Comparison of ENCODE assay signal across 19 cellular contexts in the genomic region with DNA sequence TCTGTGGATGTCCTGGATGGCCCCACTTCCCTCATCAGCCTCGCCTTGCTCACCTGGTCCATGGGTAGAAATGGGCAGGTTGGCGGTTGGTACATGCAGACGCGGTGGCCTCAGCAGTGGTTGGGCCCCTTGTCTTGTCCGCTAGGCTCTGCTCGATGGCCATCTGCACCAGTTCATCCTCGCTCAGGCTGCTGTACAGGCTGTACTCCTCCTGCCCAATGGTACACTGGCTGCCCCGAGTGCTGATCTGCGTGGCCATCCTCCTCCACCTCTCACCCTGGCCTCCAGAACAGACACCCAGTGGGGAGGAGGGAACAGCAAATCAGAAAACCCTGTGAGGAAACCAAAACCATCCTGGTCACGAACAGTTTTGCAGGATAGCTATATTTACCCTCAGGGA. TPM values are rescaled to one million over a fixed set of nuclear protein-coding genes. Genes with fewer than 3 reads are reported as not detected.
A peak's percentile ranks its signal among the peaks of the same experiment; 100 is the strongest.
DNase-seq lines count a peak whose midpoint lies in the region; ATAC-seq and TF ChIP-seq lines count a peak whose summit lies in the region.
"Had no signal": no experiment of that assay in that cellular context is flagged by ENCODE, and none has a peak within 500 bp of the region (broad histone marks: within the 10 kb centered on the region; RNA-seq: fewer than 3 reads in every experiment).

No MANE protein-coding gene starts in this region.

- no peaks in the 10 kb centered on the region for H3K9me3 Mint-ChIP-seq in activated naive CD8-positive, alpha-beta T cell treated with anti-CD3 and anti-CD28 coated beads, Interleukin-2, amount 10 ng/mL, durations not matched to agents 7 days and 5 days
- peaks cover 6% of the 10 kb centered on the region for H3K9me3 Mint-ChIP-seq in natural killer cell treated with Interleukin-12 subunit alpha and Interleukin-12 subunit beta and Interleukin-15 and Interleukin-18, amount 100 ng/mL, for 72 hours
- H3K9me3 Mint-ChIP-seq: H9 had no signal

- peak overlapping the region; percentile 41; the same call in 1 of the 3 replicates for H2BK15ac ChIP-seq in IMR-90 (ENCODE audit: low read depth, low read length)

- H3K4ac ChIP-seq in IMR-90 (ENCODE audit: low read depth, low read length): peak overlapping the region; percentile 11; the same call in 1 of the 2 replicates

- peak overlapping the region; percentile 54 for H3K27ac Mint-ChIP-seq in activated naive CD8-positive, alpha-beta T cell treated with anti-CD3 and anti-CD28 coated beads, Interleukin-2, amount 10 ng/mL, durations not matched to agents 7 days and 5 days
- peak overlapping the region; percentile 96 for H3K27ac Mint-ChIP-seq in natural killer cell treated with Interleukin-12 subunit alpha and Interleukin-12 subunit beta and Interleukin-15 and Interleukin-18, amount 100 ng/mL, for 72 hours
- H3K27ac Mint-ChIP-seq: H9 had no signal

- H2BK5ac ChIP-seq in IMR-90 (ENCODE audit: low read depth, low read length, poor library complexity, severe bottlenecking): no peak overlapping the region

- no peak for TF ChIP-seq CTCF in IMR-90 (conservative IDR thresholded peaks at IDR 0.05; ENCODE audit: low read depth, low read length)

- TF ChIP-seq RAD21 in IMR-90 (IDR thresholded peaks at IDR 0.05; ENCODE audit: low read length): no peak

- peaks cover 100% of the 10 kb centered on the region for H3K4me1 ChIP-seq in BLaER1
- peaks cover 27% of the 10 kb centered on the region for H3K4me1 ChIP-seq in IMR-90 (ENCODE audit: control insufficient read depth, insufficient read depth, low read length)

- H3K18ac ChIP-seq in IMR-90 (ENCODE audit: low read depth, low read length): no peak overlapping the region

- in situ Hi-C loops in IMR-90 (cut with MboI; ENCODE audit: low sequenced_read_pairs): no loop called here

- no peak overlapping the region for H3K4me3 Mint-ChIP-seq in activated naive CD8-positive, alpha-beta T cell treated with anti-CD3 and anti-CD28 coated beads, Interleukin-2, amount 10 ng/mL, durations not matched to agents 7 days and 5 days
- H3K4me3 Mint-ChIP-seq in natural killer cell treated with Interleukin-12 subunit alpha and Interleukin-12 subunit beta and Interleukin-15 and Interleukin-18, amount 100 ng/mL, for 72 hours: peak overlapping the region; percentile 61
- H3K4me3 Mint-ChIP-seq: H9 had no signal

- POLR2A ChIA-PET in IMR-90 (lab: Charles Lee; ENCODE audit: unreplicated experiment): no interaction called here
- POLR2A ChIA-PET in activated naive CD8-positive, alpha-beta T cell treated with anti-CD3 and anti-CD28 coated beads, Interleukin-2, amount 10 ng/mL, durations not matched to agents 7 days and 5 days (lab: Charles Lee): interaction anchor here (2.7 to 9.9 kb wide), 2 partner anchors 8 to 9 kb away, joined by 9 to 190 read pairs; a partner anchor contains a TSS

- H2AK9ac ChIP-seq in IMR-90 (replicated peaks; ENCODE audit: low read depth, low read length, poor library complexity): no peak overlapping the region

- H3K27ac ChIP-seq in BLaER1: peak overlapping the region; percentile 88
- H3K27ac ChIP-seq in IMR-90 (ENCODE audit: insufficient read depth, low read length): no peak overlapping the region
- H3K27ac ChIP-seq: body of pancreas, PC-9 had no signal

- no peak for ATAC-seq in IMR-90 (ENCODE audit: low read depth)
- ATAC-seq in activated naive CD8-positive, alpha-beta T cell treated with anti-CD3 and anti-CD28 coated beads, Interleukin-2, amount 10 ng/mL, durations not matched to agents 7 days and 5 days (ENCODE audit: low read depth): no peak
- ATAC-seq in natural killer cell treated with Interleukin-12 subunit alpha and Interleukin-12 subunit beta and Interleukin-15 and Interleukin-18, amount 100 ng/mL, for 72 hours: no peak
- no peak for ATAC-seq in HG02938 (IDR thresholded peaks at IDR 0.05; ENCODE audit: unreplicated experiment)
- no peak for ATAC-seq in GM21447 (IDR thresholded peaks at IDR 0.05; ENCODE audit: unreplicated experiment)
- ATAC-seq in GM18909 (IDR thresholded peaks at IDR 0.05; ENCODE audit: poor library complexity, unreplicated experiment): no peak
- ATAC-seq: body of pancreas, SK-N-SH treated with all-trans-retinoic acid at 6 μM for 48 hours had no signal

- H3K4me2 ChIP-seq in BLaER1: peak overlapping the region; percentile 91
- H3K4me2 ChIP-seq in IMR-90 (ENCODE audit: low read depth, low read length): no peak overlapping the region
- H3K4me2 ChIP-seq: PC-9 had no signal

- H4K8ac ChIP-seq in IMR-90 (ENCODE audit: low read depth in 2 of 2, low read length in 2 of 2): no peak overlapping the region

- 98% methylated on average over 6 of the region's 10 CpGs; no CpG with 5 or more reads in 1 of the 2 experiments for WGBS in IMR-90 (ENCODE audit: extremely low coverage in 2 of 2, insufficient read length in 1 of 2), 2 experiments

- no peaks in the 10 kb centered on the region for H3K9me3 ChIP-seq in BLaER1
- H3K9me3 ChIP-seq in IMR-90 (ENCODE audit: control insufficient read depth, insufficient read depth, low read length): no peaks in the 10 kb centered on the region
- H3K9me3 ChIP-seq: body of pancreas, tibial nerve had no signal

- peaks cover 16% of the 10 kb centered on the region for H3K36me3 Mint-ChIP-seq in activated naive CD8-positive, alpha-beta T cell treated with anti-CD3 and anti-CD28 coated beads, Interleukin-2, amount 10 ng/mL, durations not matched to agents 7 days and 5 days
- peaks cover 5% of the 10 kb centered on the region for H3K36me3 Mint-ChIP-seq in natural killer cell treated with Interleukin-12 subunit alpha and Interleukin-12 subunit beta and Interleukin-15 and Interleukin-18, amount 100 ng/mL, for 72 hours

- H3K4me1 Mint-ChIP-seq in activated naive CD8-positive, alpha-beta T cell treated with anti-CD3 and anti-CD28 coated beads, Interleukin-2, amount 10 ng/mL, durations not matched to agents 7 days and 5 days: peaks cover 59% of the 10 kb centered on the region
- H3K4me1 Mint-ChIP-seq in natural killer cell treated with Interleukin-12 subunit alpha and Interleukin-12 subunit beta and Interleukin-15 and Interleukin-18, amount 100 ng/mL, for 72 hours (ENCODE audit: low read depth in 2 of 2): peaks cover 56 to 74% of the 10 kb centered on the region in 2 donors

- no peak overlapping the region for H4K91ac ChIP-seq in IMR-90 (ENCODE audit: insufficient read depth, low read depth, low read length)

- intact Hi-C loops in IMR-90 (cut with micrococcal nuclease): no loop called here

- H3K4me3 ChIP-seq in BLaER1 (no peak overlapping the region), IMR-90 (ENCODE audit: insufficient read depth, low read depth, low read length) (no peak overlapping the region)
- H3K4me3 ChIP-seq: body of pancreas, PC-9, tibial nerve had no signal

- dilution Hi-C loops in IMR-90 (cut with HindIII; ENCODE audit: low sequenced_read_pairs, unreplicated experiment): no loop called here

- no peaks in the 10 kb centered on the region for H3K27me3 Mint-ChIP-seq in activated naive CD8-positive, alpha-beta T cell treated with anti-CD3 and anti-CD28 coated beads, Interleukin-2, amount 10 ng/mL, durations not matched to agents 7 days and 5 days
- no peaks in the 10 kb centered on the region for H3K27me3 Mint-ChIP-seq in natural killer cell treated with Interleukin-12 subunit alpha and Interleukin-12 subunit beta and Interleukin-15 and Interleukin-18, amount 100 ng/mL, for 72 hours

- no peak overlapping the region for H3K14ac ChIP-seq in IMR-90 (replicated peaks; ENCODE audit: low read depth, low read length)

- peak overlapping the region; percentile 36; the same call in 1 of the 2 replicates for H2AK5ac ChIP-seq in IMR-90 (ENCODE audit: low read depth, low read length)

- H3K56ac ChIP-seq in IMR-90 (ENCODE audit: extremely low read depth, insufficient read depth, low read length): no peak overlapping the region

- BruUV-seq in IMR-90 (replicated peaks; lab: Mats Ljungman, UMichigan): no TSS peak

- H2AFZ ChIP-seq in IMR-90 (replicated peaks; ENCODE audit: low read length, poor library complexity): no peak overlapping the region
- H2AFZ ChIP-seq: PC-9 had no signal

- no peak overlapping the region for H4K5ac ChIP-seq in IMR-90 (ENCODE audit: low read depth, low read length)

- no peak overlapping the region for H2BK20ac ChIP-seq in IMR-90 (ENCODE audit: low read depth, low read length)

- no peak for TF ChIP-seq POLR2A in IMR-90 (IDR thresholded peaks at IDR 0.05; ENCODE audit: low read depth, low read length)

- H3K9me1 ChIP-seq in IMR-90 (ENCODE audit: insufficient read depth, low read length): peaks cover 20% of the 10 kb centered on the region

- CTCF ChIA-PET in IMR-90 (lab: Yijun Ruan, JAX): interaction anchor here (1.0 kb wide), 1 partner anchor 25 kb away, joined by 3 read pairs; no protein-coding TSS in a partner anchor

- H3K23ac ChIP-seq in IMR-90 (ENCODE audit: low read depth, low read length): no peak overlapping the region

- H3K36me3 ChIP-seq in BLaER1: no peaks in the 10 kb centered on the region
- H3K36me3 ChIP-seq in IMR-90 (ENCODE audit: control insufficient read depth, insufficient read depth, low read length): no peaks in the 10 kb centered on the region
- H3K36me3 ChIP-seq: tibial nerve had no signal

- 0 out of 2 replicates have a peak overlapping the region, but pooled peaks have one; percentile 18 for H2BK120ac ChIP-seq in IMR-90 (ENCODE audit: low read depth, low read length)

- H3K27me3 ChIP-seq in BLaER1: no peaks in the 10 kb centered on the region
- H3K27me3 ChIP-seq in IMR-90 (ENCODE audit: control insufficient read depth, insufficient read depth, low read length): no peaks in the 10 kb centered on the region
- H3K27me3 ChIP-seq: body of pancreas, tibial nerve had no signal

- H3K9ac ChIP-seq in BLaER1: no peak overlapping the region
- H3K9ac ChIP-seq in IMR-90 (ENCODE audit: low read depth, low read length): no peak overlapping the region

- no peak for DNase-seq in IMR-90
- no peak for DNase-seq in activated naive CD8-positive, alpha-beta T cell treated with anti-CD3 and anti-CD28 coated beads, Interleukin-2, amount 10 ng/mL, durations not matched to agents 7 days and 5 days
- no peak for DNase-seq in natural killer cell treated with Interleukin-12 subunit alpha and Interleukin-12 subunit beta and Interleukin-15 and Interleukin-18, amount 100 ng/mL, for 72 hours (ENCODE audit: low spot score)
- DNase-seq in AG08395 (ENCODE audit: low spot score): no peak
- DNase-seq: body of pancreas, cortex of kidney, H9, NCI-H1417 treated with DMSO at 0.1 percent for 48 hours, NCI-H446, PC-9 had no signal

- H4K20me1 ChIP-seq in BLaER1 (no peaks in the 10 kb centered on the region), IMR-90 (ENCODE audit: insufficient read depth, low read length) (peaks cover 4% of the 10 kb centered on the region; the same call in 1 of the 2 replicates)

- no peaks in the 10 kb centered on the region for H3K79me1 ChIP-seq in IMR-90 (ENCODE audit: low read depth in 1 of 2, low read length in 2 of 2)

RNA-seq across cellular contexts. Expression of a gene that starts 12.1 kb away (rescaled TPM):
- total RNA-seq in IMR-90 (2012; rRNA removed): 0.54 and 0.83 TPM in 2 replicates
- 0.77 and 0.98 TPM in 2 replicates for polyA plus RNA-seq in IMR-90 (2012; rRNA removed)
- polyA plus RNA-seq in IMR-90 (2012; cell fraction: cytosol; rRNA removed): 0.42 and 0.78 TPM in 2 replicates
- polyA plus RNA-seq in IMR-90 (2012; cell fraction: nucleus; rRNA removed; ENCODE audit: low replicate concordance): 1.3 and 3.4 TPM in 2 replicates
- total RNA-seq in activated naive CD8-positive, alpha-beta T cell treated with anti-CD3 and anti-CD28 coated beads, Interleukin-2, amount 10 ng/mL, durations not matched to agents 7 days and 5 days: 10 to 100 TPM; 21.3 to 24.0 TPM
- total RNA-seq in natural killer cell treated with Interleukin-12 subunit alpha and Interleukin-12 subunit beta and Interleukin-15 and Interleukin-18, amount 100 ng/mL, for 72 hours: 10 to 100 TPM; 12.3 to 55.1 TPM
- total RNA-seq: lung microvascular endothelial cell, PC-9 had no signal

RNA-seq across cellular contexts. Expression of a gene that starts 32.8 kb away (rescaled TPM):
- total RNA-seq in IMR-90 (2012; rRNA removed): not detected in 2 replicates
- not detected in 2 replicates for polyA plus RNA-seq in IMR-90 (2012; rRNA removed)
- not detected in 2 replicates for polyA plus RNA-seq in IMR-90 (2012; cell fraction: cytosol; rRNA removed)
- polyA plus RNA-seq in IMR-90 (2012; cell fraction: nucleus; rRNA removed; ENCODE audit: low replicate concordance): not detected in 2 replicates
- total RNA-seq in activated naive CD8-positive, alpha-beta T cell treated with anti-CD3 and anti-CD28 coated beads, Interleukin-2, amount 10 ng/mL, durations not matched to agents 7 days and 5 days: under 1 TPM in 1 of 2 experiments, not detected in 1; 0.25 TPM
- not detected for total RNA-seq in natural killer cell treated with Interleukin-12 subunit alpha and Interleukin-12 subunit beta and Interleukin-15 and Interleukin-18, amount 100 ng/mL, for 72 hours
- total RNA-seq: body of pancreas, H9, lung microvascular endothelial cell, PC-9, renal cortical epithelial cell, tibial nerve had no signal
- polyA plus RNA-seq: neural cell had no signal

RNA-seq across cellular contexts. Expression of a gene that starts 37.1 kb away (rescaled TPM):
- not detected in 2 replicates for total RNA-seq in IMR-90 (2012; rRNA removed)
- polyA plus RNA-seq in IMR-90 (2012; rRNA removed): not detected in 2 replicates
- polyA plus RNA-seq in IMR-90 (2012; cell fraction: cytosol; rRNA removed): not detected in 2 replicates
- not detected in 2 replicates for polyA plus RNA-seq in IMR-90 (2012; cell fraction: nucleus; rRNA removed; ENCODE audit: low replicate concordance)
- not detected for total RNA-seq in activated naive CD8-positive, alpha-beta T cell treated with anti-CD3 and anti-CD28 coated beads, Interleukin-2, amount 10 ng/mL, durations not matched to agents 7 days and 5 days
- total RNA-seq in natural killer cell treated with Interleukin-12 subunit alpha and Interleukin-12 subunit beta and Interleukin-15 and Interleukin-18, amount 100 ng/mL, for 72 hours: not detected
- total RNA-seq: body of pancreas, H9, lung microvascular endothelial cell, PC-9, renal cortical epithelial cell, tibial nerve had no signal
